10 cellular contexts compared by ENCODE assay signal in the genomic region with DNA sequence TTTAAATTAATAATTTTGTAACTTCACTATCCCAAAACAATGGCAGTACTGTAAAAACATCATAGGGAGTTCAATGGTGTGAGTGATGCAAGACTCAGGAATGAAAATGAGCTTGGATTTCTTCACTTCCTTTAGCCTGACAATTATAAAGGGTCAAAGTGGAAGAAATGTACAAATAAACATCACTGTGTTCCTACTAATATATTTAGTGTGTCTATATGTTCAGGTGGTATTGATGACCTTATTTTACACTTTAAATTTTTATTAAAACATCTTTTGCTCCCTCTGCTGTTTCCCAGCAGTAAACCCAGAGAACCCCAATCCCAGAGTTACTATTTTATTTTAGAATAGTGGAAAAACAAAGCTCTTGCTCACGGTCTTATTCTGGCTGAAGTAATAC. TPM values are rescaled to one million over a fixed set of nuclear protein-coding genes. Genes with fewer than 3 reads are reported as not detected.
A peak's percentile ranks its signal among the peaks of the same experiment; 100 is the strongest.
DNase-seq lines count a peak whose midpoint lies in the region; ATAC-seq and TF ChIP-seq lines count a peak whose summit lies in the region.
"Had no signal": no experiment of that assay in that cellular context is flagged by ENCODE, and none has a peak within 500 bp of the region (broad histone marks: within the 10 kb centered on the region; RNA-seq: fewer than 3 reads in every experiment).

No MANE protein-coding gene starts in this region.

- H3K27me3 ChIP-seq in GM23248 (replicated peaks; ENCODE audit: insufficient read depth) (no peaks in the 10 kb centered on the region), gastroesophageal sphincter (no peaks in the 10 kb centered on the region), stomach (peaks cover 0 to 26% (median 19%) of the 10 kb centered on the region in 3 donors)

- H3K4me1 Mint-ChIP-seq in natural killer cell, result peaks cover 7 to 8% of the 10 kb centered on the region in 2 donors
- H3K4me1 Mint-ChIP-seq in stimulated activated effector memory CD8-positive, alpha-beta T cell treated with anti-CD3 and anti-CD28 coated beads, Interleukin-12 subunit alpha, Interleukin-12 subunit beta, amount 100 ng/mL, for 72 hours, result peaks cover 16% of the 10 kb centered on the region

- H4K20me1 ChIP-seq in GM23248 (ENCODE audit: insufficient read depth), result peaks cover 27% of the 10 kb centered on the region; the same call in 1 of the 2 replicates

- ATAC-seq in gastroesophageal sphincter, result no peak
- no peak for ATAC-seq in GM19452 (IDR thresholded peaks at IDR 0.05; ENCODE audit: unreplicated experiment)
- ATAC-seq in natural killer cell, result no peak
- no peak for ATAC-seq in stimulated activated effector memory CD8-positive, alpha-beta T cell treated with anti-CD3 and anti-CD28 coated beads, Interleukin-12 subunit alpha, Interleukin-12 subunit beta, amount 100 ng/mL, for 72 hours

- peaks cover 48% of the 10 kb centered on the region for H3K4me1 ChIP-seq in GM23248 (ENCODE audit: insufficient read depth)
- H3K4me1 ChIP-seq in gastroesophageal sphincter, result peaks cover 0 to 28% (median 0%) of the 10 kb centered on the region in 3 donors
- H3K4me1 ChIP-seq in stomach, result peaks cover 10 to 31% (median 24%) of the 10 kb centered on the region in 4 donors

- H3K27ac Mint-ChIP-seq in natural killer cell, result no peak overlapping the region
- H3K27ac Mint-ChIP-seq in stimulated activated effector memory CD8-positive, alpha-beta T cell treated with anti-CD3 and anti-CD28 coated beads, Interleukin-12 subunit alpha, Interleukin-12 subunit beta, amount 100 ng/mL, for 72 hours, result no peak overlapping the region
- H3K27ac Mint-ChIP-seq: activated B cell treated with CpG ODN at 0.5 μM for 24 hours had no signal

- peak overlapping the region; percentile 97 for H3K9ac ChIP-seq in GM23248

- intact Hi-C loops in stomach (cut with DNase I; ENCODE audit: low total_unique reads), result no loop called here
- intact Hi-C loops in natural killer cell (cut with micrococcal nuclease), result no loop called here

- peaks cover 0 to 2% of the 10 kb centered on the region in 2 donors for H3K9me3 Mint-ChIP-seq in natural killer cell
- no peaks in the 10 kb centered on the region for H3K9me3 Mint-ChIP-seq in stimulated activated effector memory CD8-positive, alpha-beta T cell treated with anti-CD3 and anti-CD28 coated beads, Interleukin-12 subunit alpha, Interleukin-12 subunit beta, amount 100 ng/mL, for 72 hours
- H3K9me3 Mint-ChIP-seq: activated B cell treated with CpG ODN at 0.5 μM for 24 hours had no signal

- no peak overlapping the region for H3K4me3 Mint-ChIP-seq in natural killer cell
- no peak overlapping the region for H3K4me3 Mint-ChIP-seq in stimulated activated effector memory CD8-positive, alpha-beta T cell treated with anti-CD3 and anti-CD28 coated beads, Interleukin-12 subunit alpha, Interleukin-12 subunit beta, amount 100 ng/mL, for 72 hours
- H3K4me3 Mint-ChIP-seq: activated B cell treated with CpG ODN at 0.5 μM for 24 hours had no signal

- TF ChIP-seq EP300 in gastroesophageal sphincter (IDR thresholded peaks at IDR 0.05) (no peak), stomach (IDR thresholded peaks at IDR 0.05) (no peak)

- H3K36me3 ChIP-seq in GM23248 (ENCODE audit: low read depth) (peaks cover 52% of the 10 kb centered on the region), gastroesophageal sphincter (peaks cover 0 to 20% of the 10 kb centered on the region in 2 donors), stomach (no peaks in the 10 kb centered on the region)

- no peak for TF ChIP-seq POLR2A in gastroesophageal sphincter (IDR thresholded peaks at IDR 0.05)
- no peak for TF ChIP-seq POLR2A in stomach (IDR thresholded peaks at IDR 0.05)

- peaks cover 27 to 51% of the 10 kb centered on the region in 2 donors for H3K27me3 Mint-ChIP-seq in natural killer cell (ENCODE audit: low read depth in 2 of 2)

- DNase-seq in GM23248 (peak; percentile 68), amniotic epithelial cell (ENCODE audit: low read depth) (peak; percentile 75), stomach (no peak), natural killer cell (no peak)
- DNase-seq in activated CD8-positive, alpha-beta memory T cell treated with anti-CD3 and anti-CD28 coated beads, Interleukin-2, amount 50 U/mL, for 48 hours, result no peak
- DNase-seq in stimulated activated effector memory CD8-positive, alpha-beta T cell treated with anti-CD3 and anti-CD28 coated beads, Interleukin-12 subunit alpha, Interleukin-12 subunit beta, amount 100 ng/mL, for 72 hours (ENCODE audit: low spot score in 2 of 2), result no peak
- DNase-seq: activated B cell treated with CpG ODN at 0.5 μM for 24 hours, NCI-H1694 had no signal

- WGBS in GM23248 (ENCODE audit: low coverage in 1 of 2, low lambda C conversion rate in 2 of 2, missing lambda C conversion rate in 2 of 2), 2 experiments, result 0% methylated on average over 1 of the region's 1 CpG
- WGBS in gastroesophageal sphincter (ENCODE audit: low coverage in 1 of 2), 2 donors, result 0 to 29% methylated on average over 1 of the region's 1 CpG
- WGBS in stomach, 5 donors, result 30 to 40% (median 38%) methylated on average over 1 of the region's 1 CpG

- in situ Hi-C loops in GM23248 (cut with MboI), result no loop called here

- peaks cover 62% of the 10 kb centered on the region for H3F3A ChIP-seq in GM23248 (ENCODE audit: insufficient read depth)

- TF ChIP-seq CTCF in gastroesophageal sphincter (IDR thresholded peaks at IDR 0.05), result no peak
- TF ChIP-seq CTCF in stomach (IDR thresholded peaks at IDR 0.05), result no peak
- TF ChIP-seq CTCF in natural killer cell (IDR thresholded peaks at IDR 0.05), result no peak

- no peak overlapping the region for H2AFZ ChIP-seq in GM23248

- H3K9me2 ChIP-seq in GM23248 (ENCODE audit: insufficient read depth), result no peaks in the 10 kb centered on the region

- peak overlapping the region; percentile 96 for H3K4me2 ChIP-seq in GM23248 (ENCODE audit: unreplicated experiment)

- H3K9me3 ChIP-seq in GM23248 (ENCODE audit: low read depth) (no peaks in the 10 kb centered on the region), gastroesophageal sphincter (no peaks in the 10 kb centered on the region), stomach (no peaks in the 10 kb centered on the region)

- H3K27ac ChIP-seq in GM23248 (peak overlapping the region; percentile 96), gastroesophageal sphincter (peak overlapping the region in 3 of 4 donors; percentile 21 to 84 (median 77)), stomach (peak overlapping the region in 3 of 5 donors; percentile 72 to 80 (median 79))

- H3K36me3 Mint-ChIP-seq in natural killer cell, result no peaks in the 10 kb centered on the region
- H3K36me3 Mint-ChIP-seq in stimulated activated effector memory CD8-positive, alpha-beta T cell treated with anti-CD3 and anti-CD28 coated beads, Interleukin-12 subunit alpha, Interleukin-12 subunit beta, amount 100 ng/mL, for 72 hours, result peaks cover 9% of the 10 kb centered on the region

- H3K4me3 ChIP-seq in GM23248, result peak overlapping the region; percentile 94
- peak overlapping the region in 1 of 2 donors; percentile 71 for H3K4me3 ChIP-seq in gastroesophageal sphincter
- peak overlapping the region in 3 of 4 donors; percentile 60 to 73 (median 73) for H3K4me3 ChIP-seq in stomach

- peaks cover 66% of the 10 kb centered on the region for H3K79me2 ChIP-seq in GM23248 (ENCODE audit: insufficient read depth)

RNA-seq across cellular contexts. Expression of a gene that starts 2.0 kb away (rescaled TPM):
- 418 and 440 TPM in 2 replicates for total RNA-seq in GM23248 (2014; rRNA removed; shearing (Covaris generic))
- polyA plus RNA-seq in GM23248 (2016; fragmentation: Nextera tagmentation; extraction: Ambion mirVana) (1,207 and 1,226 TPM in 2 replicates), stomach (1 to 10 TPM; 1.1 to 4.3 (median 2.7) TPM)
- total RNA-seq in gastroesophageal sphincter (10 to 100 TPM in 2 of 4 donors, 1 to 10 TPM in 2; 2.8 to 17.4 (median 11.9) TPM), stomach (10 to 100 TPM in 2 of 5 donors, 1 to 10 TPM in 3; 4.5 to 31.4 (median 8.2) TPM), natural killer cell (under 1 TPM in 2 of 3 donors, not detected in 1; 0.05 to 0.16 TPM)
- total RNA-seq: activated B cell treated with CpG ODN at 0.5 μM for 24 hours had no signal

RNA-seq across cellular contexts. Expression of a gene that starts 53.3 kb away (rescaled TPM):
- 0.43 TPM in 1 of 2 replicates, not detected in the other for total RNA-seq in GM23248 (2014; rRNA removed; shearing (Covaris generic))
- polyA plus RNA-seq in GM23248 (2016; fragmentation: Nextera tagmentation; extraction: Ambion mirVana), result 0.21 and 0.23 TPM in 2 replicates
- total RNA-seq in gastroesophageal sphincter, result 1 to 10 TPM in 2 of 4 donors, under 1 TPM in 2; 0.52 to 1.3 (median 1.0) TPM
- under 1 TPM in 1 of 5 donors, not detected in 4; 0.37 TPM for total RNA-seq in stomach
- under 1 TPM in 1 of 3 donors, not detected in 2; 0.08 TPM for polyA plus RNA-seq in stomach
- total RNA-seq in natural killer cell, result under 1 TPM in 1 of 3 donors, not detected in 2; 0.21 TPM
- total RNA-seq: activated B cell treated with CpG ODN at 0.5 μM for 24 hours had no signal

Comparison
In these comparisons a context has a peak if more than half of its experiments do, and no peak if none do; other contexts are left out.
1. DNase-seq: peak in GM23248 (single experiment) and amniotic epithelial cell (single experiment); none in stomach (single experiment), activated CD8-positive, alpha-beta memory T cell treated with anti-CD3 and anti-CD28 coated beads, Interleukin-2, amount 50 U/mL, for 48 hours (single experiment), natural killer cell (single experiment) and stimulated activated effector memory CD8-positive, alpha-beta T cell treated with anti-CD3 and anti-CD28 coated beads, Interleukin-12 subunit alpha, Interleukin-12 subunit beta, amount 100 ng/mL, for 72 hours (0 of 2).
2. RNA of a gene that starts 2.0 kb away (total RNA-seq): 418 to 440 TPM in GM23248; 2.8 to 17.4 TPM in gastroesophageal sphincter, 4.5 to 31.4 TPM in stomach and 0.05 to 0.16 TPM in natural killer cell; every median in the first group is over 10 times any median in the second.
3. Peak in every context shown above with its lines, with median percentiles within 50 percentile points of each other: H3K27ac ChIP-seq.